ENCODE assay signal across 22 cellular contexts in the genomic region with DNA sequence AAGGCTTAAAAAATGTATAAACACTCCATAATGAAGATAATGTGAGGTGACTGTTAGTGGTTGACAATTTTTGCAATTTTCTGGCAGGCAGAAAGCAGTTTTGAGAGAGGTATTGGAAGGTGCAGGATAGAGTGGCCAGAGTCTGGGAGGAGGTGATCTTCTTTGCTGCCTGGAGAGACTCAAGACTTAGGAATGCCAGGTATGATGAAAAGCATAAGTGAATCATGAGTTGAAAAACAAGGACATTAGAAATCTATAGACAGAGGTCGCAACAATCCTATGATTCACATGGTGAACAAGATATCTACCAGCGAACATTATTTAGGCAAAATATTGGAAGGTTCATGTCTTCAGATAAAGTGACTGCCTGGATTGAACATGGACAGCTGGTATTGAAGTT.
A peak's percentile ranks its signal among the peaks of the same experiment; 100 is the strongest.
DNase-seq lines count a peak whose midpoint lies in the region; ATAC-seq and TF ChIP-seq lines count a peak whose summit lies in the region.
"Had no signal": no experiment of that assay in that cellular context is flagged by ENCODE, and none has a peak within 500 bp of the region (broad histone marks: within the 10 kb centered on the region; RNA-seq: fewer than 3 reads in every experiment).

No MANE protein-coding gene starts in this region.

- H3K4me1 ChIP-seq in HUES64 (ENCODE audit: insufficient read depth, low read length) (peaks cover 16% of the 10 kb centered on the region), body of pancreas (no peaks in the 10 kb centered on the region)
- H3K4me1 ChIP-seq: colonic mucosa, tibial artery had no signal

- DNase-seq in EL (peak; percentile 33), amniotic epithelial cell (ENCODE audit: low read depth) (peak; percentile 32), islet precursor cell (peak; percentile 56), body of pancreas (no peak), GM20000 (ENCODE audit: low spot score) (no peak)
- DNase-seq in activated CD4-positive, CD25-positive, alpha-beta regulatory T cell treated with anti-CD3 and anti-CD28 coated beads, Interleukin-2, amount 50 U/mL, for 72 hours: no peak
- DNase-seq: activated CD4-positive, alpha-beta T cell treated with anti-CD3 and anti-CD28 coated beads, Interleukin-2, amount 50 U/mL, for 4 hours; activated naive CD4-positive, alpha-beta T cell treated with Interleukin-2 at 50 U/mL for 16 hours; activated T-cell treated with anti-CD3 and anti-CD28 coated beads for 4 hours; colonic mucosa; Kasumi-1; NCI-H1417; NCI-H2171 treated with DMSO at 0.1 percent for 48 hours; occipital lobe; right cardiac atrium; RPMI8226; stimulated activated naive CD4-positive, alpha-beta T cell; tibial artery had no signal

- no peak for ATAC-seq in body of pancreas
- ATAC-seq in GM21367 (IDR thresholded peaks at IDR 0.05; ENCODE audit: unreplicated experiment): no peak
- ATAC-seq: right cardiac atrium had no signal

- H3K36me3 ChIP-seq in HUES64 (ENCODE audit: insufficient read depth, low read length) (no peaks in the 10 kb centered on the region), body of pancreas (replicated peaks in 1 of 2; ENCODE audit: insufficient read depth in 1 of 2, low read depth in 2 of 2) (no peaks in the 10 kb centered on the region)
- H3K36me3 ChIP-seq: colonic mucosa, tibial artery had no signal

- 87% methylated on average over 2 of the region's 2 CpGs for WGBS in HUES64
- 76 to 88% methylated on average over 2 of the region's 2 CpGs for WGBS in body of pancreas, 2 donors

- TF ChIP-seq CTCF in body of pancreas (IDR thresholded peaks at IDR 0.05): no peak
- no peak for TF ChIP-seq CTCF in GM20000 (IDR thresholded peaks at IDR 0.05; ENCODE audit: extremely low read depth, missing control alignments)

- no peak for TF ChIP-seq POLR2A in body of pancreas (IDR thresholded peaks at IDR 0.05)

- intact Hi-C loops in body of pancreas (cut with DNase I): no loop called here

- H3K4me3 ChIP-seq in HUES64 (ENCODE audit: low read length): no peak overlapping the region
- no peak overlapping the region for H3K4me3 ChIP-seq in body of pancreas
- H3K4me3 ChIP-seq: colonic mucosa, lung, tibial artery had no signal

- H3K9ac ChIP-seq in HUES64 (ENCODE audit: low read depth, low read length): no peak overlapping the region

- H3K9me3 ChIP-seq in HUES64 (ENCODE audit: insufficient read depth, low read depth, low read length) (no peaks in the 10 kb centered on the region), body of pancreas (no peaks in the 10 kb centered on the region)
- H3K9me3 ChIP-seq: colonic mucosa, tibial artery had no signal

- H3K27ac ChIP-seq in HUES64 (ENCODE audit: low read depth, low read length) (peak overlapping the region; percentile 62), body of pancreas (no peak overlapping the region)
- H3K27ac ChIP-seq: colonic mucosa, HL-60, tibial artery had no signal

- no peaks in the 10 kb centered on the region for H3K27me3 ChIP-seq in HUES64 (ENCODE audit: insufficient read depth, low read length)
- no peaks in the 10 kb centered on the region for H3K27me3 ChIP-seq in body of pancreas
- H3K27me3 ChIP-seq: colonic mucosa, tibial artery had no signal

Comparison
In these comparisons a context has a peak if more than half of its experiments do, and no peak if none do; other contexts are left out.
1. DNase-seq: peak in EL (single experiment), amniotic epithelial cell (single experiment) and islet precursor cell (single experiment); none in activated CD4-positive, CD25-positive, alpha-beta regulatory T cell treated with anti-CD3 and anti-CD28 coated beads, Interleukin-2, amount 50 U/mL, for 72 hours (single experiment), body of pancreas (0 of 4) and GM20000 (single experiment).